ENCODE assay signal across 12 cellular contexts in the genomic region with DNA sequence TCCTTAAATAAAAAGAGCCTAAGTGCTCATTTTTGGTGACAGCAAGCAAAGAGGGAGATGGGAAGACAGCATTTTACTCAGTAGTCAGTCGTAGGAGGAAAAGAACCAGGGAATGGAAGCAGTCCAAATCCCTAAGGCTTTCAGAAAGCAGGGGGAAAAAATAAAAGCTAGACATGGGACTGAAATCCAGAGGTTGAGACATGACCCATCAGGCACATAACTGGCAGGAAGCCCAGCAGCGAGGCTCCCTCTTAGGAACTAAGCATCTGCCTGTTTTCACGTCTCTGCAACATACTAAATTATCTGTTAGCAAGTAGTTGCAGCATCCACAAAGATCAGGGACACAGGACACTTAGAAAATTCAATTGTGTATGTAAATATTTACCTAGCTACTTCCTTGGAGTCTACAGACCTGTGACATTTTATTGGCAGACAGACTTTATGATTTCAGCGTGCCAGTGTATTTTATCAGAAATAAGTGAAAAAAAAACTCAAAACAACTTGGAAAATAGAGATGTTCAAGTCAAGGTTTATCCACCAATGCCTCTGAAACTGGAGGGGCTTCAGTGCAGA.
DNase-seq lines count a peak whose midpoint lies in the region; TF ChIP-seq lines count a peak whose summit lies in the region.
"Had no signal": no experiment of that assay in that cellular context is flagged by ENCODE, and none has a peak within 500 bp of the region (broad histone marks: within the 10 kb centered on the region; RNA-seq: fewer than 3 reads in every experiment).

No MANE protein-coding gene starts in this region.

- no peaks in the 10 kb centered on the region for H3K36me3 ChIP-seq in uterus
- no peaks in the 10 kb centered on the region for H3K36me3 ChIP-seq in HAP-1 (replicated peaks)

- in situ Hi-C loops in HAP-1 (cut with MboI; ENCODE audit: low sequenced_read_pairs): no loop called here

- H3K27ac Mint-ChIP-seq in neural crest cell (ENCODE audit: unreplicated experiment): peak overlapping the region; percentile 45
- H3K27ac Mint-ChIP-seq: activated B cell treated with CpG ODN at 0.5 μM for 24 hours; activated naive CD4-positive, alpha-beta T cell treated with anti-CD3 and anti-CD28 coated beads, Interleukin-2, amount 50 U/mL, for 72 hours; stimulated activated naive CD8-positive, alpha-beta T cell treated with anti-CD3 and anti-CD28 coated beads, Interleukin-15, amount 100 ng/mL, for 72 hours had no signal

- no peak for TF ChIP-seq POLR2A in uterus (IDR thresholded peaks at IDR 0.05)

- no peaks in the 10 kb centered on the region for H3K9me3 ChIP-seq in uterus
- H3K9me3 ChIP-seq in HAP-1: no peaks in the 10 kb centered on the region

- H3K4me3 ChIP-seq in fibroblast of villous mesenchyme (ENCODE audit: low read depth, low read length): no peak overlapping the region
- no peak overlapping the region for H3K4me3 ChIP-seq in uterus
- H3K4me3 ChIP-seq in HAP-1: no peak overlapping the region

- H3K27me3 ChIP-seq in uterus (no peaks in the 10 kb centered on the region), HAP-1 (ENCODE audit: low read depth) (no peaks in the 10 kb centered on the region; the same call in 1 of the 2 replicates)

- H3K4me3 Mint-ChIP-seq in neural crest cell: no peak overlapping the region
- H3K4me3 Mint-ChIP-seq: activated B cell treated with CpG ODN at 0.5 μM for 24 hours; stimulated activated naive CD8-positive, alpha-beta T cell treated with anti-CD3 and anti-CD28 coated beads, Interleukin-15, amount 100 ng/mL, for 72 hours had no signal

- H3K27me3 Mint-ChIP-seq in neural crest cell (ENCODE audit: low read depth): no peaks in the 10 kb centered on the region
- H3K27me3 Mint-ChIP-seq: activated B cell treated with CpG ODN at 0.5 μM for 24 hours; stimulated activated naive CD8-positive, alpha-beta T cell treated with anti-CD3 and anti-CD28 coated beads, Interleukin-15, amount 100 ng/mL, for 72 hours had no signal

- H3K36me3 Mint-ChIP-seq in neural crest cell (ENCODE audit: low read depth): no peaks in the 10 kb centered on the region
- H3K36me3 Mint-ChIP-seq: activated naive CD4-positive, alpha-beta T cell treated with anti-CD3 and anti-CD28 coated beads, Interleukin-2, amount 50 U/mL, for 72 hours had no signal

- peaks cover 36% of the 10 kb centered on the region for H3K4me1 Mint-ChIP-seq in neural crest cell
- H3K4me1 Mint-ChIP-seq: activated B cell treated with CpG ODN at 0.5 μM for 24 hours; stimulated activated naive CD8-positive, alpha-beta T cell treated with anti-CD3 and anti-CD28 coated beads, Interleukin-15, amount 100 ng/mL, for 72 hours had no signal

- peak; percentile 12 for DNase-seq in NCI-H345 (lab: John Stamatoyannopoulos, UW)
- DNase-seq in NCI-H345 treated with DMSO at 0.1 percent for 48 hours (lab: John Stamatoyannopoulos, UW; ENCODE audit: unreplicated experiment): no peak
- DNase-seq in fibroblast of villous mesenchyme (ENCODE audit: low read depth): peak; percentile 91
- DNase-seq in neural crest cell (ENCODE audit: low read depth, low spot score): no peak
- peak; percentile 86 to 87 for DNase-seq in uterus
- DNase-seq in NCI-H187 (lab: John Stamatoyannopoulos, UW): no peak
- no peak for DNase-seq in NK-92 treated with Interleukin-12 subunit alpha and Interleukin-12 subunit beta, amount 100 ng/mL, for 24 hours (lab: John Stamatoyannopoulos, UW)
- no peak for DNase-seq in HAP-1 (ENCODE audit: low spot score in 2 of 2)
- DNase-seq: 8988T; activated B cell treated with CpG ODN at 0.5 μM for 24 hours; stimulated activated naive CD8-positive, alpha-beta T cell treated with anti-CD3 and anti-CD28 coated beads, Interleukin-15, amount 100 ng/mL, for 72 hours had no signal

- H3K27ac ChIP-seq in uterus: peak overlapping the region; percentile 76 to 81

- intact Hi-C loops in uterus (cut with DNase I; ENCODE audit: low total_unique reads): no loop called here

- TF ChIP-seq CTCF in fibroblast of villous mesenchyme (IDR thresholded peaks at IDR 0.05; ENCODE audit: insufficient read depth, low read depth, low read length) (no peak), neural crest cell (conservative IDR thresholded peaks at IDR 0.05) (no peak), uterus (IDR thresholded peaks at IDR 0.05) (no peak)

- H3K9me3 Mint-ChIP-seq in neural crest cell: no peaks in the 10 kb centered on the region
- H3K9me3 Mint-ChIP-seq: activated B cell treated with CpG ODN at 0.5 μM for 24 hours had no signal

- H3K4me1 ChIP-seq in uterus (peaks cover 0 to 6% of the 10 kb centered on the region in 2 donors), HAP-1 (no peaks in the 10 kb centered on the region)

Comparison
In these comparisons a context has a peak if more than half of its experiments do, and no peak if none do; other contexts are left out.
1. DNase-seq: peak in NCI-H345 (single experiment), fibroblast of villous mesenchyme (single experiment) and uterus (2 of 2); none in NCI-H345 treated with DMSO at 0.1 percent for 48 hours (single experiment), neural crest cell (single experiment), NCI-H187 (0 of 2), NK-92 treated with Interleukin-12 subunit alpha and Interleukin-12 subunit beta, amount 100 ng/mL, for 24 hours (single experiment) and HAP-1 (0 of 2).